In genomic region chr10:60778978-60779668, GRCh38 we compare ENCODE assay signal across 8 cellular contexts. TPM values are rescaled to one million over a fixed set of nuclear protein-coding genes. Genes with fewer than 3 reads are reported as not detected.
DNase-seq lines count a peak whose midpoint lies in the region; ATAC-seq and TF ChIP-seq lines count a peak whose summit lies in the region.

No MANE protein-coding gene starts in this region.

- H3K4me3 Mint-ChIP-seq in Caco-2 (ENCODE audit: unreplicated experiment), result peak overlapping the region; percentile 92

- intact Hi-C loops in Caco-2 (cut with micrococcal nuclease; ENCODE audit: unreplicated experiment) (loop anchor here (1.0 to 10.0 kb wide), 3 partner anchors 22 to 544 kb away; no protein-coding TSS in a partner anchor), posterior vena cava (cut with DNase I) (no loop called here)

- H3K4me1 ChIP-seq in Caco-2, result peaks cover 22% of the 10 kb centered on the region
- H3K4me1 ChIP-seq in HUES6 (ENCODE audit: control insufficient read depth, insufficient read depth, low read length), result peaks cover 8% of the 10 kb centered on the region
- H3K4me1 ChIP-seq in mucosa of stomach (ENCODE audit: control insufficient read depth, insufficient read depth, low read length), result no peaks in the 10 kb centered on the region

- peak; percentile 24 for ATAC-seq in GM19452 (IDR thresholded peaks at IDR 0.05; ENCODE audit: unreplicated experiment)

- no peaks in the 10 kb centered on the region for H3K9me3 ChIP-seq in Caco-2
- H3K9me3 ChIP-seq in HUES6 (ENCODE audit: control insufficient read depth, insufficient read depth, low read depth, low read length), result no peaks in the 10 kb centered on the region
- H3K9me3 ChIP-seq in mucosa of stomach (ENCODE audit: control insufficient read depth, low read length), result no peaks in the 10 kb centered on the region

- H3K27ac ChIP-seq in HUES6 (ENCODE audit: low read depth, low read length) (peak overlapping the region; percentile 93), brain microvascular endothelial cell (no peak overlapping the region)

- no peak for DNase-seq in Caco-2
- DNase-seq in brain microvascular endothelial cell, result no peak
- no peak for DNase-seq in posterior vena cava (ENCODE audit: low spot score)
- no peak for DNase-seq in epidermal melanocyte (ENCODE audit: insufficient read length, low spot score)
- no peak for DNase-seq in middle frontal gyrus (ENCODE audit: extremely low spot score, low spot score)

- in situ Hi-C loops in brain microvascular endothelial cell (cut with HindIII; ENCODE audit: low pct_ligation_motif_present, low sequenced_read_pairs), result no loop called here

- H3K36me3 Mint-ChIP-seq in Caco-2 (ENCODE audit: insufficient read depth, unreplicated experiment), result peaks cover 59% of the 10 kb centered on the region

- H3K9ac ChIP-seq in HUES6 (ENCODE audit: low read length) (peak overlapping the region; percentile 97), mucosa of stomach (ENCODE audit: low read length) (peak overlapping the region; percentile 47)

- H3K27ac Mint-ChIP-seq in Caco-2 (ENCODE audit: unreplicated experiment), result peak overlapping the region; percentile 96

- H3K4me1 Mint-ChIP-seq in Caco-2 (ENCODE audit: low read depth, unreplicated experiment), result peaks cover 24% of the 10 kb centered on the region

- no peaks in the 10 kb centered on the region for H3K9me3 Mint-ChIP-seq in Caco-2 (ENCODE audit: unreplicated experiment)

- BruUV-seq in Caco-2 (replicated peaks; lab: Mats Ljungman, UMichigan), result no TSS peak

- 0 out of 2 replicates have a peak, but pooled peaks cover under 1% of the 10 kb centered on the region for H3K36me3 ChIP-seq in Caco-2 (ENCODE audit: control insufficient read depth, insufficient read depth, low read length)
- H3K36me3 ChIP-seq in HUES6 (ENCODE audit: control insufficient read depth, insufficient read depth, low read length), result peaks cover 36% of the 10 kb centered on the region
- H3K36me3 ChIP-seq in brain microvascular endothelial cell (replicated peaks), result no peaks in the 10 kb centered on the region
- no peaks in the 10 kb centered on the region for H3K36me3 ChIP-seq in mucosa of stomach (ENCODE audit: control insufficient read depth, insufficient read depth, low read length)

- H3K27me3 ChIP-seq in Caco-2 (replicated peaks; ENCODE audit: control insufficient read depth, insufficient read depth, low read length) (no peaks in the 10 kb centered on the region), HUES6 (ENCODE audit: control insufficient read depth, insufficient read depth, low read length) (no peaks in the 10 kb centered on the region), brain microvascular endothelial cell (replicated peaks) (no peaks in the 10 kb centered on the region), mucosa of stomach (ENCODE audit: control insufficient read depth, insufficient read depth, low read length) (no peaks in the 10 kb centered on the region)

- no peaks in the 10 kb centered on the region for H3K27me3 Mint-ChIP-seq in Caco-2 (ENCODE audit: insufficient read depth, unreplicated experiment)

- CTCF ChIA-PET in Caco-2 (lab: Charles Lee), result interaction anchor here (1.2 to 1.8 kb wide), 3 partner anchors 10 to 45 kb away, joined by 3 to 8 read pairs (median 5); no protein-coding TSS in a partner anchor

- no peak for TF ChIP-seq CTCF in Caco-2 (IDR thresholded peaks at IDR 0.05; ENCODE audit: insufficient read depth in 1 of 2, low read depth in 1 of 2, low read length in 1 of 2, severe bottlenecking in 1 of 2, unreplicated experiment in 1 of 2)
- TF ChIP-seq CTCF in brain microvascular endothelial cell (IDR thresholded peaks at IDR 0.05; ENCODE audit: low read depth, low read length, missing control alignments), result no peak

- POLR2A ChIA-PET in Caco-2 (lab: Charles Lee), result interaction anchor here (0.5 to 1.9 kb wide), 12 partner anchors 16 to 1124 kb away, joined by 3 to 9 read pairs (median 4); no protein-coding TSS in a partner anchor

- peak overlapping the region; percentile 92 for H3K4me3 ChIP-seq in Caco-2 (ENCODE audit: low read depth, low read length)
- peak overlapping the region; percentile 90 for H3K4me3 ChIP-seq in HUES6 (ENCODE audit: low read depth, low read length)
- H3K4me3 ChIP-seq in brain microvascular endothelial cell (ENCODE audit: low read depth, low read length), result peak overlapping the region; percentile 80
- H3K4me3 ChIP-seq in mucosa of stomach (ENCODE audit: low read length), result no peak overlapping the region

RNA-seq across cellular contexts. Expression of gene CDK1, which starts 0.8 kb away (rescaled TPM):
- total RNA-seq in Caco-2 (2022) (193 and 199 TPM in 2 replicates), posterior vena cava (1 to 10 TPM; 1.1 to 1.3 TPM)

Comparison
In these comparisons a context has a peak if more than half of its experiments do, and no peak if none do; other contexts are left out.
1. RNA of gene CDK1, which starts 0.8 kb away (total RNA-seq): 193 to 199 TPM in Caco-2; 1.1 to 1.3 TPM in posterior vena cava; every median in the first group is over 10 times any median in the second.